13 cellular contexts compared by ENCODE assay signal in genomic region chr14:100554082-100554677, GRCh38. TPM values are rescaled to one million over a fixed set of nuclear protein-coding genes. Genes with fewer than 3 reads are reported as not detected.
DNase-seq lines count a peak whose midpoint lies in the region; ATAC-seq lines count a peak whose summit lies in the region.
"Had no signal": no experiment of that assay in that cellular context is flagged by ENCODE, and none has a peak within 500 bp of the region (broad histone marks: within the 10 kb centered on the region; RNA-seq: fewer than 3 reads in every experiment).

No MANE protein-coding gene starts in this region.

- no peaks in the 10 kb centered on the region for H3K36me3 Mint-ChIP-seq in stimulated activated effector memory CD8-positive, alpha-beta T cell treated with anti-CD3 and anti-CD28 coated beads, Interleukin-12 subunit alpha, Interleukin-12 subunit beta, amount 100 ng/mL, for 72 hours

- peak; percentile 62 for ATAC-seq in Right ventricle myocardium superior (ENCODE audit: poor library complexity)
- ATAC-seq in stimulated activated effector memory CD8-positive, alpha-beta T cell treated with anti-CD3 and anti-CD28 coated beads, Interleukin-12 subunit alpha, Interleukin-12 subunit beta, amount 100 ng/mL, for 72 hours, result no peak
- no peak for ATAC-seq in GM21381 (IDR thresholded peaks at IDR 0.05; ENCODE audit: unreplicated experiment)
- ATAC-seq: body of pancreas, GM12878 had no signal

- H3K9me3 Mint-ChIP-seq in stimulated activated effector memory CD8-positive, alpha-beta T cell treated with anti-CD3 and anti-CD28 coated beads, Interleukin-12 subunit alpha, Interleukin-12 subunit beta, amount 100 ng/mL, for 72 hours, result no peaks in the 10 kb centered on the region

- peaks cover 18% of the 10 kb centered on the region for H3K4me1 Mint-ChIP-seq in stimulated activated effector memory CD8-positive, alpha-beta T cell treated with anti-CD3 and anti-CD28 coated beads, Interleukin-12 subunit alpha, Interleukin-12 subunit beta, amount 100 ng/mL, for 72 hours

- peak overlapping the region; percentile 40 for H3K27ac Mint-ChIP-seq in stimulated activated effector memory CD8-positive, alpha-beta T cell treated with anti-CD3 and anti-CD28 coated beads, Interleukin-12 subunit alpha, Interleukin-12 subunit beta, amount 100 ng/mL, for 72 hours

- no peak overlapping the region for H3K4me3 Mint-ChIP-seq in stimulated activated effector memory CD8-positive, alpha-beta T cell treated with anti-CD3 and anti-CD28 coated beads, Interleukin-12 subunit alpha, Interleukin-12 subunit beta, amount 100 ng/mL, for 72 hours

- intact Hi-C loops in Right ventricle myocardium superior (cut with DNase I), result no loop called here

- DNase-seq in NCI-H748 (lab: John Stamatoyannopoulos, UW; ENCODE audit: unreplicated experiment) (peak; percentile 48), NCI-H748 treated with DMSO at 0.1 percent for 48 hours (lab: John Stamatoyannopoulos, UW) (no peak), RPMI7951 (ENCODE audit: low read depth) (peak; percentile 33), Right ventricle myocardium superior (peak; percentile 82), NCI-H82 treated with DMSO at 0.1 percent for 48 hours (lab: John Stamatoyannopoulos, UW; ENCODE audit: unreplicated experiment) (no peak), NCI-H146 treated with DMSO at 0.1 percent for 48 hours (lab: John Stamatoyannopoulos, UW; ENCODE audit: unreplicated experiment) (no peak)
- no peak for DNase-seq in stimulated activated effector memory CD8-positive, alpha-beta T cell treated with anti-CD3 and anti-CD28 coated beads, Interleukin-12 subunit alpha, Interleukin-12 subunit beta, amount 100 ng/mL, for 72 hours (ENCODE audit: low spot score in 2 of 2)
- DNase-seq: activated CD4-positive, alpha-beta T cell treated with anti-CD3 and anti-CD28 coated beads, Interleukin-2, amount 50 U/mL, for 1 hour; body of pancreas; GOT3; NCI-H524 had no signal

RNA-seq across cellular contexts. Expression of gene BEGAIN, which starts 33.0 kb away (rescaled TPM):
- not detected in 2 replicates for total RNA-seq in RPMI7951 (2014; rRNA removed; shearing (Covaris generic))
- total RNA-seq in Right ventricle myocardium superior, result 0.46 TPM

Comparison
In these comparisons a context has a peak if more than half of its experiments do, and no peak if none do; other contexts are left out.
1. DNase-seq: peak in NCI-H748 (single experiment), RPMI7951 (single experiment) and Right ventricle myocardium superior (single experiment); none in NCI-H748 treated with DMSO at 0.1 percent for 48 hours (single experiment), stimulated activated effector memory CD8-positive, alpha-beta T cell treated with anti-CD3 and anti-CD28 coated beads, Interleukin-12 subunit alpha, Interleukin-12 subunit beta, amount 100 ng/mL, for 72 hours (0 of 2), NCI-H82 treated with DMSO at 0.1 percent for 48 hours (single experiment) and NCI-H146 treated with DMSO at 0.1 percent for 48 hours (single experiment).